In genomic region chr11:57335343-57336110, GRCh38 we compare ENCODE assay signal across 1 cellular context.
TF ChIP-seq lines count a peak whose summit lies in the region.

Gene SSRP1, minus strand, starts transcription at chr11:57335892. Its CDS starts 771 bp downstream, at chr11:57335121.

TF ChIP-seq in GM12878, 131 proteins besides CTCF, POLR2A, EP300 and RAD21 (continued from another document and continues in another):
- TF ChIP-seq MXI1 (IDR thresholded peaks at IDR 0.05; ENCODE audit: low read depth, low read length) = 0 out of 2 replicates have a peak, but pooled peaks have one; percentile 17
- peak; percentile 39; the same call in 1 of the 2 replicates for TF ChIP-seq SIN3A (IDR thresholded peaks at IDR 0.05; ENCODE audit: low read depth, low read length)
- peak; percentile 74; the same call in 1 of the 2 replicates for TF ChIP-seq ATF7 (IDR thresholded peaks at IDR 0.05; ENCODE audit: low read depth)
- no peak for TF ChIP-seq ZZZ3 (IDR thresholded peaks at IDR 0.05; ENCODE audit: control insufficient read depth, insufficient read length, low read depth)
- no peak for TF ChIP-seq ZNF384 (IDR thresholded peaks at IDR 0.05; ENCODE audit: borderline replicate concordance, low read depth, low read length)
- TF ChIP-seq HSF1 (IDR thresholded peaks at IDR 0.05; ENCODE audit: low read depth, low read length) = no peak
- no peak for TF ChIP-seq USF1 (IDR thresholded peaks at IDR 0.05; ENCODE audit: borderline replicate concordance, extremely low read length, insufficient read depth, low read depth, low read length)
- TF ChIP-seq ZNF622 (IDR thresholded peaks at IDR 0.05) = no peak
- TF ChIP-seq TAF1 (IDR thresholded peaks at IDR 0.05; ENCODE audit: borderline replicate concordance, low read depth, low read length) = peak; percentile 95
- TF ChIP-seq SUZ12 (IDR thresholded peaks at IDR 0.05; ENCODE audit: unreplicated experiment) = no peak
- no peak for TF ChIP-seq WRNIP1 (IDR thresholded peaks at IDR 0.05; ENCODE audit: borderline replicate concordance, low read depth, low read length)
- no peak for TF ChIP-seq IRF4 (IDR thresholded peaks at IDR 0.05; ENCODE audit: low read depth, low read length)
- peak; percentile 53; the same call in 1 of the 2 replicates for TF ChIP-seq PML (IDR thresholded peaks at IDR 0.05; ENCODE audit: low read length)
- no peak for TF ChIP-seq NR2C2 (IDR thresholded peaks at IDR 0.05; ENCODE audit: borderline replicate concordance, control insufficient read depth, insufficient read length, low read depth)
- peak; percentile 57; the same call in 1 of the 2 replicates for TF ChIP-seq RELB (IDR thresholded peaks at IDR 0.05; ENCODE audit: low read depth)
- no peak for TF ChIP-seq EZH2 (IDR thresholded peaks at IDR 0.05; ENCODE audit: borderline replicate concordance, control insufficient read depth, low read depth, low read length)
- TF ChIP-seq KDM1A (IDR thresholded peaks at IDR 0.05; ENCODE audit: borderline replicate concordance) = no peak
- TF ChIP-seq TBL1XR1 (IDR thresholded peaks at IDR 0.05; ENCODE audit: low read depth, low read length) = peak; percentile 20; the same call in 1 of the 2 replicates
- peak; percentile 70; the same call in 1 of the 2 replicates for TF ChIP-seq NBN (IDR thresholded peaks at IDR 0.05)
- 0 out of 2 replicates have a peak, but pooled peaks have one; percentile 49 for TF ChIP-seq MLLT1 (IDR thresholded peaks at IDR 0.05)
- no peak for TF ChIP-seq RELA (IDR thresholded peaks at IDR 0.05; ENCODE audit: borderline replicate concordance, partially characterized antibody)
- TF ChIP-seq IKZF2 (IDR thresholded peaks at IDR 0.05) = no peak
- no peak for TF ChIP-seq HDAC6 (IDR thresholded peaks at IDR 0.05; ENCODE audit: unreplicated experiment)
- TF ChIP-seq TCF7 (IDR thresholded peaks at IDR 0.05; ENCODE audit: borderline replicate concordance) = no peak
- no peak for TF ChIP-seq HDAC2 (IDR thresholded peaks at IDR 0.05)
- TF ChIP-seq ZNF274 (IDR thresholded peaks at IDR 0.05; ENCODE audit: insufficient read depth, insufficient read length) = no peak
- TF ChIP-seq ZNF24 (IDR thresholded peaks at IDR 0.05) = no peak
- TF ChIP-seq BACH1 (IDR thresholded peaks at IDR 0.05; ENCODE audit: borderline replicate concordance) = 0 out of 2 replicates have a peak, but pooled peaks have one; percentile 35
- TF ChIP-seq MEF2B (IDR thresholded peaks at IDR 0.05; ENCODE audit: partially characterized antibody, poor library complexity, severe bottlenecking) = no peak
- TF ChIP-seq GABPA (IDR thresholded peaks at IDR 0.05; ENCODE audit: low read depth) = peak; percentile 84
- no peak for TF ChIP-seq CBX5 (IDR thresholded peaks at IDR 0.05; ENCODE audit: low read depth)
- peak; percentile 55 for TF ChIP-seq SREBF1 (IDR thresholded peaks at IDR 0.05; ENCODE audit: low read length)
- no peak for TF ChIP-seq DPF2 (IDR thresholded peaks at IDR 0.05)
- TF ChIP-seq IRF5 (IDR thresholded peaks at IDR 0.05; ENCODE audit: borderline replicate concordance) = no peak
- no peak for TF ChIP-seq MEF2A (IDR thresholded peaks at IDR 0.05; ENCODE audit: insufficient read depth, low read depth, low read length)
- TF ChIP-seq NR2F1 (conservative IDR thresholded peaks at IDR 0.05) = no peak
- no peak for TF ChIP-seq USF2 (IDR thresholded peaks at IDR 0.05; ENCODE audit: borderline replicate concordance, low read depth, low read length)
- no peak for TF ChIP-seq IRF3 (IDR thresholded peaks at IDR 0.05)
- TF ChIP-seq SMAD1 (IDR thresholded peaks at IDR 0.05; ENCODE audit: low read depth, partially characterized antibody) = no peak
- TF ChIP-seq ATF2 (IDR thresholded peaks at IDR 0.05; ENCODE audit: low read length) = no peak
- no peak for TF ChIP-seq SMC3 (IDR thresholded peaks at IDR 0.05; ENCODE audit: borderline replicate concordance, low read length)
- TF ChIP-seq PRDM15 (CRISPR knock-in tag; IDR thresholded peaks at IDR 0.05) = no peak
- TF ChIP-seq BRCA1 (IDR thresholded peaks at IDR 0.05; ENCODE audit: low read depth, low read length) = no peak; the same call in 1 of the 2 replicates
- TF ChIP-seq CHD2 (IDR thresholded peaks at IDR 0.05; ENCODE audit: borderline replicate concordance, low read depth, low read length) = 0 out of 2 replicates have a peak, but pooled peaks have one; percentile 34
